ENCODE assay signal across 8 cellular contexts in genomic region chr11:74492974-74493815, GRCh38. TPM values are rescaled to one million over a fixed set of nuclear protein-coding genes. Genes with fewer than 3 reads are reported as not detected.
A peak's percentile ranks its signal among the peaks of the same experiment; 100 is the strongest.
DNase-seq lines count a peak whose midpoint lies in the region; ATAC-seq and TF ChIP-seq lines count a peak whose summit lies in the region.

TSS of gene LIPT2 (minus strand) at chr11:74493724. CDS start at chr11:74493703, 21 bp downstream.

- peak within 1 kb of the TSS; percentile 89 to 100 (median 99) for H3K27ac ChIP-seq in heart left ventricle
- peak within 1 kb of the TSS; percentile 99 for H3K27ac ChIP-seq in trophoblast cell (ENCODE audit: low read depth, low read length)
- peak within 1 kb of the TSS; percentile 98 to 100 (median 99) for H3K27ac ChIP-seq in transverse colon

- H4K8ac ChIP-seq in trophoblast cell (ENCODE audit: low read depth, low read length) = peak within 1 kb of the TSS; percentile 99

- H4K12ac ChIP-seq in trophoblast cell (ENCODE audit: low read depth, low read length) = peak within 1 kb of the TSS; percentile 98

- no peak for TF ChIP-seq CTCF in GM12875 (IDR thresholded peaks at IDR 0.05; ENCODE audit: borderline replicate concordance, insufficient read depth, low read depth, low read length)
- TF ChIP-seq CTCF in heart left ventricle (IDR thresholded peaks at IDR 0.05) = no peak
- TF ChIP-seq CTCF in transverse colon (IDR thresholded peaks at IDR 0.05) = no peak

- peak within 1 kb of the TSS; percentile 92 for H2BK5ac ChIP-seq in trophoblast cell (ENCODE audit: low read depth, low read length, poor library complexity)

- H3K9ac ChIP-seq in adipocyte (ENCODE audit: low read length) = peak within 1 kb of the TSS; percentile 97
- H3K9ac ChIP-seq in trophoblast cell (ENCODE audit: low read length) = peak within 1 kb of the TSS; percentile 93

- peak; percentile 95 for ATAC-seq in HG02763 (IDR thresholded peaks at IDR 0.05; ENCODE audit: unreplicated experiment)
- peak; percentile 99 to 100 (median 100) for ATAC-seq in heart left ventricle

- peak within 1 kb of the TSS; percentile 87 for H3K4ac ChIP-seq in trophoblast cell (ENCODE audit: low read depth, low read length)

- H2AFZ ChIP-seq in trophoblast cell (ENCODE audit: insufficient read depth, low read length, poor library complexity) = peak within 1 kb of the TSS; percentile 89

- peak within 1 kb of the TSS; percentile 99 for H3K18ac ChIP-seq in trophoblast cell (ENCODE audit: low read length)

- 0% methylated on average over 46 to 97 of the region's 97 CpGs for WGBS in heart left ventricle, 4 donors
- no CpG with 5 or more reads among the region's 97 CpGs for WGBS in trophoblast cell (ENCODE audit: extremely low coverage, insufficient coverage, insufficient read length)
- WGBS in transverse colon (ENCODE audit: low coverage in 1 of 2), 2 donors = 1 to 5% methylated on average over 4 to 53 of the region's 97 CpGs

- H3K27me3 ChIP-seq in adipocyte (replicated peaks; ENCODE audit: control insufficient read depth, insufficient read depth, low read length) = no peaks in the 10 kb centered on the region
- no peaks in the 10 kb centered on the region for H3K27me3 ChIP-seq in heart left ventricle
- H3K27me3 ChIP-seq in trophoblast cell (ENCODE audit: insufficient read depth, low read length) = no peaks in the 10 kb centered on the region
- no peaks in the 10 kb centered on the region for H3K27me3 ChIP-seq in transverse colon

- TF ChIP-seq EP300 in transverse colon (IDR thresholded peaks at IDR 0.05; ENCODE audit: low read depth) = no peak

- in situ Hi-C loops in transverse colon (cut with MboI; ENCODE audit: low pct_ligation_motif_present in 1 of 4, low pct_unique_long_range_greater_than_20kb in 1 of 4, low sequenced_read_pairs in 3 of 4) = no loop called here

- H3K79me1 ChIP-seq in trophoblast cell (ENCODE audit: low read length) = peaks cover 6% of the 10 kb centered on the region

- H3K36me3 ChIP-seq in adipocyte (ENCODE audit: control insufficient read depth, insufficient read depth, low read length, severe bottlenecking) (no peaks in the 10 kb centered on the region), heart left ventricle (peaks cover 0 to 11% (median 0%) of the 10 kb centered on the region in 9 donors), trophoblast cell (ENCODE audit: control insufficient read depth in 1 of 2, insufficient read depth in 2 of 2, low read length in 2 of 2) (no peaks in the 10 kb centered on the region), transverse colon (no peaks in the 10 kb centered on the region)

- H3K4me2 ChIP-seq in trophoblast cell (ENCODE audit: low read length) = peak within 1 kb of the TSS; percentile 76

- H3K9me3 ChIP-seq in adipocyte (ENCODE audit: control insufficient read depth, low read length) (no peaks in the 10 kb centered on the region), heart left ventricle (peaks cover 0 to 18% (median 2%) of the 10 kb centered on the region in 12 donors), trophoblast cell (ENCODE audit: insufficient read depth, low read depth, low read length) (no peaks in the 10 kb centered on the region), transverse colon (no peaks in the 10 kb centered on the region)

- DNase-seq in NCI-H1417 (lab: John Stamatoyannopoulos, UW) (peak; percentile 98 to 99 (median 99)), SW 1271 (lab: John Stamatoyannopoulos, UW) (peak; percentile 97 to 98), adipocyte (ENCODE audit: low read depth) (peak; percentile 95), heart left ventricle (peak; percentile 96 to 98 (median 98)), trophoblast cell (peak; percentile 99 to 100), transverse colon (peak; percentile 98)

- H3K4me3 ChIP-seq in GM12875 (ENCODE audit: low read depth, low read length) (peak within 1 kb of the TSS; percentile 95), adipocyte (ENCODE audit: low read length) (peak within 1 kb of the TSS; percentile 92), heart left ventricle (peak within 1 kb of the TSS; percentile 79 to 98 (median 92)), trophoblast cell (ENCODE audit: low read depth, low read length) (peak within 1 kb of the TSS; percentile 97), transverse colon (peak within 1 kb of the TSS; percentile 58 to 98 (median 84))

- H4K91ac ChIP-seq in trophoblast cell (ENCODE audit: low read depth, low read length) = peak within 1 kb of the TSS; percentile 97

- no peak within 1 kb of the TSS for H3K23ac ChIP-seq in trophoblast cell (ENCODE audit: low read length)

- TF ChIP-seq POLR2A in heart left ventricle (IDR thresholded peaks at IDR 0.05) (peak in 1 of 2 donors; percentile 87), transverse colon (IDR thresholded peaks at IDR 0.05) (peak; percentile 87)

- H2AK5ac ChIP-seq in trophoblast cell (ENCODE audit: low read length) = peak within 1 kb of the TSS; percentile 11

- no peak within 1 kb of the TSS for H2BK12ac ChIP-seq in trophoblast cell (ENCODE audit: low read length)

- H3K14ac ChIP-seq in trophoblast cell (ENCODE audit: low read length) = peak within 1 kb of the TSS; percentile 98

- peaks cover 4% of the 10 kb centered on the region for H3K79me2 ChIP-seq in trophoblast cell (ENCODE audit: control insufficient read depth, insufficient read depth, low read length, poor library complexity)

- intact Hi-C loops in heart left ventricle (cut with DNase I) = loop anchor here in 2 of 10 donors (5.0 kb wide), 3 partner anchors 36 to 96 kb away; partner anchors contain the start of gene PGM2L1 (in 2 of the 2)
- intact Hi-C loops in transverse colon (cut with DNase I; ENCODE audit: low total_unique reads) = loop anchor here (10.0 kb wide), 1 partner anchor 82 kb away; no protein-coding TSS in a partner anchor

- peak within 1 kb of the TSS; percentile 93 for H2BK120ac ChIP-seq in trophoblast cell (ENCODE audit: insufficient read depth, low read length, poor library complexity)

- H3K4me1 ChIP-seq in adipocyte (ENCODE audit: control insufficient read depth, insufficient read depth, low read length) = peaks cover 9% of the 10 kb centered on the region
- peaks cover 0 to 18% (median 12%) of the 10 kb centered on the region in 12 donors for H3K4me1 ChIP-seq in heart left ventricle
- H3K4me1 ChIP-seq in trophoblast cell (ENCODE audit: control insufficient read depth in 1 of 2, insufficient read depth in 2 of 2, low read length in 2 of 2) = peaks cover 5 to 8% of the 10 kb centered on the region in 2 experiments
- peaks cover 0 to 16% (median 11%) of the 10 kb centered on the region in 4 donors for H3K4me1 ChIP-seq in transverse colon

RNA-seq across cellular contexts. Expression of gene LIPT2, which starts in this region (rescaled TPM):
- total RNA-seq in heart left ventricle = 1 to 10 TPM in 8 of 9 donors, under 1 TPM in 1; 0.93 to 3.9 (median 1.6) TPM
- polyA plus RNA-seq in heart left ventricle = 1 to 10 TPM in 1 of 2 donors, under 1 TPM in 1; 0.64 to 1.3 TPM
- polyA plus RNA-seq in trophoblast cell (2013) = 4.6 and 5.0 TPM in 2 replicates
- total RNA-seq in transverse colon = 10 to 100 TPM in 1 of 4 donors, 1 to 10 TPM in 3; 4.1 to 11.6 (median 5.8) TPM

Comparison
In these comparisons a context has a peak if more than half of its experiments do, and no peak if none do; other contexts are left out.
1. Peak in every context shown above with its lines: DNase-seq, ATAC-seq, H3K4me3 ChIP-seq and H3K27ac ChIP-seq.